Comparison of ENCODE assay signal across 11 cellular contexts in genomic region chr11:278001-278951, GRCh38. TPM values are rescaled to one million over a fixed set of nuclear protein-coding genes. Genes with fewer than 3 reads are reported as not detected.
DNase-seq lines count a peak whose midpoint lies in the region; ATAC-seq, FAIRE-seq and TF ChIP-seq lines count a peak whose summit lies in the region.
"Had no signal": no experiment of that assay in that cellular context is flagged by ENCODE, and none has a peak within 500 bp of the region (broad histone marks: within the 10 kb centered on the region; RNA-seq: fewer than 3 reads in every experiment).

Gene NLRP6 (plus strand): TSS chr11:278407. CDS start chr11:278570, 163 bp downstream.

- peaks cover 8% of the 10 kb centered on the region for H3K27me3 Mint-ChIP-seq in central memory CD8-positive, alpha-beta T cell
- peaks cover 0 to 58% (median 0%) of the 10 kb centered on the region in 5 donors for H3K27me3 Mint-ChIP-seq in naive thymus-derived CD4-positive, alpha-beta T cell

- POLR2A ChIA-PET in naive thymus-derived CD4-positive, alpha-beta T cell (lab: Charles Lee), result interaction anchor here (0.6 to 15.1 kb wide), 13 partner anchors 2 to 129 kb away, joined by 3 to 330 read pairs (median 4); partner anchors contain the start of genes BET1L, NLRP6, PGGHG and RIC8A

- no peaks in the 10 kb centered on the region for H3K27me3 ChIP-seq in naive thymus-derived CD4-positive, alpha-beta T cell (ENCODE audit: control insufficient read depth in 2 of 2, insufficient read depth in 2 of 2, low read length in 2 of 2)

- H3K36me3 Mint-ChIP-seq in central memory CD8-positive, alpha-beta T cell (ENCODE audit: insufficient read depth), result peaks cover 9% of the 10 kb centered on the region
- peaks cover 0 to 47% (median 11%) of the 10 kb centered on the region in 5 donors for H3K36me3 Mint-ChIP-seq in naive thymus-derived CD4-positive, alpha-beta T cell

- no peak for FAIRE-seq in GM12891 (lab: Jason Lieb, UNC)

- peak; percentile 36 for DNase-seq in 8988T
- DNase-seq in GM12891 (ENCODE audit: insufficient read length, low spot score), result peak; percentile 24
- DNase-seq in central memory CD8-positive, alpha-beta T cell (ENCODE audit: low spot score in 2 of 2), result no peak
- DNase-seq in naive thymus-derived CD4-positive, alpha-beta T cell, result peak in 2 of 9 donors; percentile 22 to 32
- DNase-seq in NCI-H1048 (lab: John Stamatoyannopoulos, UW), result no peak
- DNase-seq: Karpas-422, NCI-H446 treated with DMSO at 0.1 percent for 48 hours had no signal

- H3K27ac ChIP-seq in naive thymus-derived CD4-positive, alpha-beta T cell (ENCODE audit: low read depth, low read length), result peak within 1 kb of the TSS; percentile 61

- peaks cover 40% of the 10 kb centered on the region for H3K4me1 Mint-ChIP-seq in central memory CD8-positive, alpha-beta T cell
- H3K4me1 Mint-ChIP-seq in naive thymus-derived CD4-positive, alpha-beta T cell, result peaks cover 36 to 62% (median 47%) of the 10 kb centered on the region in 7 donors

- H3K4me3 Mint-ChIP-seq in central memory CD8-positive, alpha-beta T cell, result peak within 1 kb of the TSS; percentile 82
- H3K4me3 Mint-ChIP-seq in naive thymus-derived CD4-positive, alpha-beta T cell, result peak within 1 kb of the TSS; percentile 70 to 93 (median 87)

- no peak for TF ChIP-seq POLR2A in GM12891 (IDR thresholded peaks at IDR 0.05; ENCODE audit: low read depth, low read length)
- TF ChIP-seq POLR2A in GM18505 (IDR thresholded peaks at IDR 0.05; ENCODE audit: borderline replicate concordance, extremely low read depth, insufficient read depth, insufficient read length), result no peak

- peak within 1 kb of the TSS; percentile 52 for H3K4me3 ChIP-seq in naive thymus-derived CD4-positive, alpha-beta T cell (ENCODE audit: low read length)

- H3K9me3 Mint-ChIP-seq in central memory CD8-positive, alpha-beta T cell, result no peaks in the 10 kb centered on the region
- H3K9me3 Mint-ChIP-seq in naive thymus-derived CD4-positive, alpha-beta T cell, result peaks cover 0 to 11% (median 2%) of the 10 kb centered on the region in 11 donors

- H3K9me3 ChIP-seq in naive thymus-derived CD4-positive, alpha-beta T cell (ENCODE audit: control insufficient read depth in 2 of 3, low read length in 3 of 3), result no peaks in the 10 kb centered on the region

- H3K4me1 ChIP-seq in naive thymus-derived CD4-positive, alpha-beta T cell (ENCODE audit: control insufficient read depth in 2 of 2, insufficient read depth in 2 of 2, low read length in 2 of 2), result peaks cover 22% of the 10 kb centered on the region in 2 donors

- intact Hi-C loops in naive thymus-derived CD4-positive, alpha-beta T cell (cut with micrococcal nuclease), result no loop called here

- no peak for ATAC-seq in central memory CD8-positive, alpha-beta T cell (replicated peaks; ENCODE audit: extremely low read depth, poor library complexity, severe bottlenecking)
- no peak for ATAC-seq in naive thymus-derived CD4-positive, alpha-beta T cell
- ATAC-seq in GM18505 (IDR thresholded peaks at IDR 0.05; ENCODE audit: unreplicated experiment), result no peak
- no peak for ATAC-seq in HG02798 (IDR thresholded peaks at IDR 0.05; ENCODE audit: poor library complexity, unreplicated experiment)
- ATAC-seq in GM18511 (IDR thresholded peaks at IDR 0.05; ENCODE audit: unreplicated experiment), result no peak

- H3K36me3 ChIP-seq in naive thymus-derived CD4-positive, alpha-beta T cell (ENCODE audit: control insufficient read depth in 2 of 3, insufficient read depth in 3 of 3, low read length in 3 of 3), result no peaks in the 10 kb centered on the region

- CTCF ChIA-PET in naive thymus-derived CD4-positive, alpha-beta T cell (lab: Charles Lee), result interaction anchor here (0.6 to 5.0 kb wide), 6 partner anchors 10 to 481 kb away, joined by 3 to 34 read pairs (median 3); no protein-coding TSS in a partner anchor

- H3K27ac Mint-ChIP-seq in central memory CD8-positive, alpha-beta T cell (ENCODE audit: low read depth), result peak within 1 kb of the TSS; percentile 55
- peak within 1 kb of the TSS in 8 of 9 donors; percentile 82 to 93 (median 89) for H3K27ac Mint-ChIP-seq in naive thymus-derived CD4-positive, alpha-beta T cell

TF ChIP-seq in GM12891, 5 proteins besides CTCF, POLR2A, EP300 and RAD21:
- no peak for TF ChIP-seq TAF1 (IDR thresholded peaks at IDR 0.05; ENCODE audit: low read depth, low read length)
- TF ChIP-seq PAX5 (IDR thresholded peaks at IDR 0.05; ENCODE audit: insufficient read depth, low read length, severe bottlenecking), result no peak
- TF ChIP-seq POU2F2 (IDR thresholded peaks at IDR 0.05; ENCODE audit: low read depth, low read length), result no peak
- TF ChIP-seq SPI1 (IDR thresholded peaks at IDR 0.05; ENCODE audit: low read depth, low read length), result no peak
- no peak for TF ChIP-seq POLR2AphosphoS5 (IDR thresholded peaks at IDR 0.05; ENCODE audit: low read depth, low read length)
TF ChIP-seq in GM12891: peak in this region for 0.

RNA-seq across cellular contexts. Expression of gene NLRP6, which starts in this region (rescaled TPM):
- 0.04 TPM for polyA plus RNA-seq in GM12891 (2012; ENCODE audit: low read depth, missing spikeins)
- total RNA-seq in naive thymus-derived CD4-positive, alpha-beta T cell, result 10 to 100 TPM in 3 of 5 experiments, 1 to 10 TPM in 2; 5.4 to 24.7 (median 13.8) TPM
- polyA plus RNA-seq in naive thymus-derived CD4-positive, alpha-beta T cell, result 10 to 100 TPM in 1 of 2 donors, 1 to 10 TPM in 1; 8.5 to 20.4 TPM
- total RNA-seq: glomerular endothelial cell had no signal

Comparison
In these comparisons a context has a peak if more than half of its experiments do, and no peak if none do; other contexts are left out.
1. DNase-seq: peak in 8988T (single experiment) and GM12891 (single experiment); none in central memory CD8-positive, alpha-beta T cell (0 of 2) and NCI-H1048 (single experiment).